ENCODE assay signal across 8 cellular contexts in genomic region chr7:108246227-108246837, GRCh38.
DNase-seq lines count a peak whose midpoint lies in the region.

No MANE protein-coding gene starts in this region.

- peak; percentile 97 for DNase-seq in ELR (ENCODE audit: low read depth)
- DNase-seq in H4 (ENCODE audit: low spot score), result peak; percentile 84
- DNase-seq in NCI-H146 (lab: John Stamatoyannopoulos, UW), result peak; percentile 63
- peak; percentile 53 for DNase-seq in ecto neural progenitor cell (ENCODE audit: low spot score)
- DNase-seq in non-pigmented ciliary epithelial cell (ENCODE audit: low read depth), result peak; percentile 90
- no peak for DNase-seq in stimulated activated CD4-positive, alpha-beta T cell treated with anti-CD3 and anti-CD28 coated beads, Interleukin-15, amount 100 ng/mL, for 24 hours
- no peak for DNase-seq in activated CD4-positive, alpha-beta T cell treated with anti-CD3 and anti-CD28 coated beads, Interleukin-2, amount 50 U/mL, for 4 hours
- DNase-seq in T-helper 1 cell, result no peak

Comparison
In these comparisons a context has a peak if more than half of its experiments do, and no peak if none do; other contexts are left out.
1. DNase-seq: peak in ELR (single experiment), H4 (single experiment), NCI-H146 (single experiment), ecto neural progenitor cell (single experiment) and non-pigmented ciliary epithelial cell (single experiment); none in stimulated activated CD4-positive, alpha-beta T cell treated with anti-CD3 and anti-CD28 coated beads, Interleukin-15, amount 100 ng/mL, for 24 hours (single experiment), activated CD4-positive, alpha-beta T cell treated with anti-CD3 and anti-CD28 coated beads, Interleukin-2, amount 50 U/mL, for 4 hours (0 of 2) and T-helper 1 cell (0 of 5).